ENCODE assay signal across 13 cellular contexts in genomic region chr12:12909995-12910391, GRCh38. TPM values are rescaled to one million over a fixed set of nuclear protein-coding genes. Genes with fewer than 3 reads are reported as not detected.
DNase-seq lines count a peak whose midpoint lies in the region; ATAC-seq and TF ChIP-seq lines count a peak whose summit lies in the region.
"Had no signal": no experiment of that assay in that cellular context is flagged by ENCODE, and none has a peak within 500 bp of the region (broad histone marks: within the 10 kb centered on the region; RNA-seq: fewer than 3 reads in every experiment).

No MANE protein-coding gene starts in this region.

- peak overlapping the region; percentile 48 for H2BK5ac ChIP-seq in IMR-90 (ENCODE audit: low read depth, low read length, poor library complexity, severe bottlenecking)

- H4K8ac ChIP-seq in IMR-90 (ENCODE audit: low read depth in 2 of 2, low read length in 2 of 2): peak overlapping the region in 1 of 2 experiments; percentile 31; a peak in 1 of 4 replicates

- peak overlapping the region; percentile 57; the same call in 1 of the 2 replicates for H2BK20ac ChIP-seq in IMR-90 (ENCODE audit: low read depth, low read length)

- no peak overlapping the region for H3K56ac ChIP-seq in IMR-90 (ENCODE audit: extremely low read depth, insufficient read depth, low read length)

- no peak for TF ChIP-seq RAD21 in IMR-90 (IDR thresholded peaks at IDR 0.05; ENCODE audit: low read length)

- H3K9ac ChIP-seq in IMR-90 (ENCODE audit: low read depth, low read length): no peak overlapping the region
- no peak overlapping the region for H3K9ac ChIP-seq in smooth muscle cell (ENCODE audit: low read depth)

- no peak for TF ChIP-seq POLR2A in IMR-90 (IDR thresholded peaks at IDR 0.05; ENCODE audit: low read depth, low read length)

- H4K91ac ChIP-seq in IMR-90 (ENCODE audit: insufficient read depth, low read depth, low read length): no peak overlapping the region; the same call in 1 of the 2 replicates

- peak; percentile 59 for ATAC-seq in IMR-90 (ENCODE audit: low read depth)
- no peak for ATAC-seq in T-helper 17 cell
- ATAC-seq in GM21737 (IDR thresholded peaks at IDR 0.05; ENCODE audit: unreplicated experiment): no peak
- ATAC-seq in HG03457 (IDR thresholded peaks at IDR 0.05; ENCODE audit: unreplicated experiment): no peak

- H3K4me3 ChIP-seq in IMR-90 (ENCODE audit: insufficient read depth, low read depth, low read length) (no peak overlapping the region), left ventricle myocardium inferior (no peak overlapping the region), smooth muscle cell (no peak overlapping the region)

- H3K27ac Mint-ChIP-seq in T-helper 17 cell: peak overlapping the region; percentile 34

- H2AFZ ChIP-seq in IMR-90 (replicated peaks; ENCODE audit: low read length, poor library complexity) (peak overlapping the region; percentile 78), smooth muscle cell (ENCODE audit: low read depth) (peak overlapping the region; percentile 17)

- DNase-seq in IMR-90 (peak; percentile 73), T-helper 17 cell (no peak), left ventricle myocardium inferior (no peak), smooth muscle cell (lab: John Stamatoyannopoulos, UW; ENCODE audit: unreplicated experiment) (no peak), NCI-H748 (lab: John Stamatoyannopoulos, UW; ENCODE audit: unreplicated experiment) (no peak)
- DNase-seq: activated T-cell treated with anti-CD3 and anti-CD28 coated beads for 4 hours, brain microvascular endothelial cell, T1000 had no signal

- POLR2A ChIA-PET in IMR-90 (lab: Charles Lee; ENCODE audit: unreplicated experiment): no interaction called here

- peak overlapping the region; percentile 66; the same call in 1 of the 2 replicates for H3K27ac ChIP-seq in IMR-90 (ENCODE audit: insufficient read depth, low read length)
- peak overlapping the region; percentile 70 for H3K27ac ChIP-seq in left ventricle myocardium inferior (replicated peaks)
- peak overlapping the region; percentile 40 for H3K27ac ChIP-seq in smooth muscle cell (ENCODE audit: low read depth)
- H3K27ac ChIP-seq: brain microvascular endothelial cell, HL-60 had no signal

- H3K27me3 ChIP-seq in IMR-90 (ENCODE audit: control insufficient read depth, insufficient read depth, low read length) (no peaks in the 10 kb centered on the region), left ventricle myocardium inferior (ENCODE audit: low read depth) (peaks cover 19% of the 10 kb centered on the region), smooth muscle cell (ENCODE audit: low read depth) (no peaks in the 10 kb centered on the region)
- H3K27me3 ChIP-seq: brain microvascular endothelial cell had no signal

- WGBS in IMR-90 (ENCODE audit: extremely low coverage in 2 of 2, insufficient read length in 1 of 2), 2 experiments: 40% methylated on average over 2 of the region's 4 CpGs; no CpG with 5 or more reads in 1 of the 2 experiments
- WGBS in smooth muscle cell (ENCODE audit: low lambda C conversion rate): 36% methylated on average over 4 of the region's 4 CpGs

- H3K4ac ChIP-seq in IMR-90 (ENCODE audit: low read depth, low read length): peak overlapping the region; percentile 77

- intact Hi-C loops in IMR-90 (cut with micrococcal nuclease) (no loop called here), left ventricle myocardium inferior (cut with micrococcal nuclease) (loop anchor here (10.0 kb wide), 1 partner anchor 305 kb away; no protein-coding TSS in a partner anchor)

- H3K4me1 ChIP-seq in IMR-90 (ENCODE audit: control insufficient read depth, insufficient read depth, low read length) (peaks cover 12% of the 10 kb centered on the region), left ventricle myocardium inferior (peaks cover 15% of the 10 kb centered on the region), smooth muscle cell (ENCODE audit: low read depth) (peaks cover 4% of the 10 kb centered on the region)

- no peak overlapping the region for H3K4me3 Mint-ChIP-seq in T-helper 17 cell

- in situ Hi-C loops in IMR-90 (cut with MboI; ENCODE audit: low sequenced_read_pairs): loop anchor here (10.0 to 25.0 kb wide), 2 partner anchors 185 to 627 kb away; no protein-coding TSS in a partner anchor

- peak overlapping the region; percentile 53 for H3K23ac ChIP-seq in IMR-90 (ENCODE audit: low read depth, low read length)

- H2AK9ac ChIP-seq in IMR-90 (replicated peaks; ENCODE audit: low read depth, low read length, poor library complexity): no peak overlapping the region

- H3F3A ChIP-seq in smooth muscle cell (ENCODE audit: low read depth): peaks cover 11% of the 10 kb centered on the region

- H3K36me3 Mint-ChIP-seq in T-helper 17 cell (ENCODE audit: low read depth): no peaks in the 10 kb centered on the region

- CTCF ChIA-PET in IMR-90 (lab: Yijun Ruan, JAX): interaction anchor here (0.7 kb wide), 1 partner anchor 54 kb away, joined by 4 read pairs; no protein-coding TSS in a partner anchor

- BruUV-seq in IMR-90 (replicated peaks; lab: Mats Ljungman, UMichigan): no TSS peak

- peaks cover 16% of the 10 kb centered on the region for H3K4me1 Mint-ChIP-seq in T-helper 17 cell

- dilution Hi-C loops in IMR-90 (cut with HindIII; ENCODE audit: low sequenced_read_pairs, unreplicated experiment): no loop called here

- peaks cover 47% of the 10 kb centered on the region for H3K36me3 ChIP-seq in IMR-90 (ENCODE audit: control insufficient read depth, insufficient read depth, low read length)
- H3K36me3 ChIP-seq in left ventricle myocardium inferior: no peaks in the 10 kb centered on the region
- H3K36me3 ChIP-seq in smooth muscle cell (ENCODE audit: low read depth): no peaks in the 10 kb centered on the region

- peaks cover 16% of the 10 kb centered on the region for H3K9me1 ChIP-seq in IMR-90 (ENCODE audit: insufficient read depth, low read length)

- H3K18ac ChIP-seq in IMR-90 (ENCODE audit: low read depth, low read length): peak overlapping the region; percentile 65; the same call in 1 of the 2 replicates

- H2AK5ac ChIP-seq in IMR-90 (ENCODE audit: low read depth, low read length): peak overlapping the region; percentile 59

- H3K4me2 ChIP-seq in IMR-90 (ENCODE audit: low read depth, low read length): peak overlapping the region; percentile 47
- peak overlapping the region; percentile 25 for H3K4me2 ChIP-seq in smooth muscle cell

- H4K20me1 ChIP-seq in IMR-90 (ENCODE audit: insufficient read depth, low read length) (peaks cover 17% of the 10 kb centered on the region; the same call in 1 of the 2 replicates), smooth muscle cell (ENCODE audit: low read depth) (no peaks in the 10 kb centered on the region)

- H2BK15ac ChIP-seq in IMR-90 (ENCODE audit: low read depth, low read length): peak overlapping the region; percentile 79; the same call in 1 of the 3 replicates

- no peaks in the 10 kb centered on the region for H3K9me3 ChIP-seq in IMR-90 (ENCODE audit: control insufficient read depth, insufficient read depth, low read length)
- H3K9me3 ChIP-seq in T-helper 17 cell (ENCODE audit: control insufficient read depth, low read length, poor library complexity, severe bottlenecking): no peaks in the 10 kb centered on the region
- no peaks in the 10 kb centered on the region for H3K9me3 ChIP-seq in left ventricle myocardium inferior (replicated peaks)
- H3K9me3 ChIP-seq in smooth muscle cell (replicated peaks; ENCODE audit: low read depth): no peaks in the 10 kb centered on the region

- TF ChIP-seq CTCF in IMR-90 (conservative IDR thresholded peaks at IDR 0.05; ENCODE audit: low read depth, low read length): no peak
- no peak for TF ChIP-seq CTCF in left ventricle myocardium inferior (IDR thresholded peaks at IDR 0.05; ENCODE audit: borderline replicate concordance)
- no peak for TF ChIP-seq CTCF in smooth muscle cell (IDR thresholded peaks at IDR 0.05; ENCODE audit: borderline replicate concordance, insufficient read depth, poor library complexity, severe bottlenecking)

- H4K5ac ChIP-seq in IMR-90 (ENCODE audit: low read depth, low read length): peak overlapping the region; percentile 73; the same call in 1 of the 2 replicates

- H3K27me3 Mint-ChIP-seq in T-helper 17 cell: peaks cover 27% of the 10 kb centered on the region

- H3K79me1 ChIP-seq in IMR-90 (ENCODE audit: low read depth in 1 of 2, low read length in 2 of 2): peaks cover 22 to 72% of the 10 kb centered on the region in 2 experiments

- peak overlapping the region; percentile 74; the same call in 1 of the 2 replicates for H2BK120ac ChIP-seq in IMR-90 (ENCODE audit: low read depth, low read length)

- H3K79me2 ChIP-seq in smooth muscle cell (ENCODE audit: low read depth): peaks cover 3% of the 10 kb centered on the region

- H3K14ac ChIP-seq in IMR-90 (replicated peaks; ENCODE audit: low read depth, low read length): peak overlapping the region; percentile 95

TF ChIP-seq in IMR-90, 13 proteins besides CTCF, POLR2A, EP300 and RAD21 (continues in another document):
- TF ChIP-seq MAFK (IDR thresholded peaks at IDR 0.05; ENCODE audit: low read depth, low read length) (no peak), CHD1 (IDR thresholded peaks at IDR 0.05; ENCODE audit: low read depth, low read length) (no peak), BHLHE40 (IDR thresholded peaks at IDR 0.05; ENCODE audit: low read depth, low read length) (no peak), CEBPB (IDR thresholded peaks at IDR 0.05; ENCODE audit: low read depth, low read length) (no peak), ELK1 (IDR thresholded peaks at IDR 0.05; ENCODE audit: borderline replicate concordance, low read depth, low read length) (no peak)

RNA-seq across cellular contexts. Expression of gene GPRC5A, which starts 18.6 kb away (rescaled TPM):
- 49.6 and 49.7 TPM in 2 replicates for total RNA-seq in IMR-90 (2012; rRNA removed)
- 193 and 201 TPM in 2 replicates for polyA plus RNA-seq in IMR-90 (2012; rRNA removed)
- 70.1 and 182 TPM in 2 replicates for polyA plus RNA-seq in IMR-90 (2012; cell fraction: cytosol; rRNA removed)
- polyA plus RNA-seq in IMR-90 (2012; cell fraction: nucleus; rRNA removed; ENCODE audit: low replicate concordance): 125 and 230 TPM in 2 replicates
- under 1 TPM; 0.02 to 0.26 TPM for total RNA-seq in T-helper 17 cell
- total RNA-seq in left ventricle myocardium inferior: 0.77 TPM
- total RNA-seq in smooth muscle cell: 39.2 and 47.5 TPM in 2 replicates
- 13.6 and 79.1 TPM in 2 replicates for polyA plus RNA-seq in smooth muscle cell

RNA-seq across cellular contexts. Expression of gene GPRC5D, which starts 42.0 kb away (rescaled TPM):
- total RNA-seq in IMR-90 (2012; rRNA removed): not detected in 2 replicates
- not detected in 2 replicates for polyA plus RNA-seq in IMR-90 (2012; rRNA removed)
- polyA plus RNA-seq in IMR-90 (2012; cell fraction: cytosol; rRNA removed): not detected in 2 replicates
- not detected in 2 replicates for polyA plus RNA-seq in IMR-90 (2012; cell fraction: nucleus; rRNA removed; ENCODE audit: low replicate concordance)
- not detected for total RNA-seq in T-helper 17 cell
- not detected for total RNA-seq in left ventricle myocardium inferior
- not detected in 2 replicates for total RNA-seq in smooth muscle cell
- polyA plus RNA-seq in smooth muscle cell: 0.82 TPM in 1 of 2 replicates, not detected in the other
- total RNA-seq: lung microvascular endothelial cell, renal cortical epithelial cell had no signal

Comparison
In these comparisons a context has a peak if more than half of its experiments do, and no peak if none do; other contexts are left out.
1. RNA of gene GPRC5A, which starts 18.6 kb away (total RNA-seq): 49.6 to 49.7 TPM in IMR-90 and 39.2 to 47.5 TPM in smooth muscle cell; 0.77 TPM in left ventricle myocardium inferior (single experiment) and 0.02 to 0.26 TPM in T-helper 17 cell; every median in the first group is over 10 times any median in the second.
2. Peak in every context shown above with its lines, with median percentiles within 50 percentile points of each other: H3K27ac ChIP-seq.